In the genomic region with DNA sequence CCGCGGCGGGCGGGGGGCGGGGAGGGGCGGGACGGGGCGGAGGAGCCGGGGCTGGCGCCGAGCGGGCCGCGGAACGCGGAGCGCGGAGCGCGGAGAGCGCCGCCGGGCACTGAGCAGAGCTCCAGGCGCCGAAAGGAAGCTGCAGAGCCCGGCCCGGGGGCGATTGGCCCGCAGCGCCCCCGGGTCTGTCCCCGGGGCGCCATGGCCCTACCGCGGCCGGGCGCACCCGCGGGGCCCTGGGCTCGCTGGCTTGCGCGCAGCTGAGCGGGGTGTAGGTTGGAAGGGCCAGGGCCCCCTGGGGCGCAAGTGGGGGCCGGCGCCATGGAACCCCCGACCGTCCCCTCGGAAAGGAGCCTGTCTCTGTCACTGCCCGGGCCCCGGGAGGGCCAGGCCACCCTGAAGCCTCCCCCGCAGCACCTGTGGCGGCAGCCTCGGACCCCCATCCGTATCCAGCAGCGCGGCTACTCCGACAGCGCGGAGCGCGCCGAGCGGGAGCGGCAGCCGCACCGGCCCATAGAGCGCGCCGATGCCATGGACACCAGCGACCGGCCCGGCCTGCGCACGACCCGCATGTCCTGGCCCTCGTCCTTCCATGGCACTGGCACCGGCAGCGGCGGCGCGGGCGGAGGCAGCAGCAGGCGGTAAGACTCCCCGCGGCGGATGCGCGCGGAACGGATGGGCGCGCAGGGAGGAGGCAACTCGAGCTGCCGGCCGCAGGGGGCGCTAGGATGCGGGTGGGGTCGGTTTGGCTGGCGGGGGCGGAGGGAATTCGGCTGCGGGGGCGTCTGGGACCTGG, we compare ENCODE assay signal across 8 cellular contexts. TPM values are rescaled to one million over a fixed set of nuclear protein-coding genes. Genes with fewer than 3 reads are reported as not detected.
DNase-seq lines count a peak whose midpoint lies in the region; ATAC-seq and TF ChIP-seq lines count a peak whose summit lies in the region.

A gene (plus strand): TSS at position 95 of the 796 bp plus-strand sequence. CDS start 227 bp downstream, at position 322.

- H3K4me3 ChIP-seq in ACC112 (ENCODE audit: low read depth, low read length) (peak within 1 kb of the TSS; percentile 79), adrenal gland (peak within 1 kb of the TSS in 1 of 4 donors; percentile 9)

- TF ChIP-seq CTCF in GM12872 (IDR thresholded peaks at IDR 0.05; ENCODE audit: insufficient read depth, low read depth, low read length), result peak; percentile 43; the same call in 2 of the 3 replicates
- TF ChIP-seq CTCF in RWPE1 (conservative IDR thresholded peaks at IDR 0.05; ENCODE audit: low read depth), result 0 out of 2 replicates have a peak, but pooled peaks have one; percentile 20
- TF ChIP-seq CTCF in adrenal gland (IDR thresholded peaks at IDR 0.05), result peak in 1 of 6 experiments; percentile 16

- peaks cover 35% of the 10 kb centered on the region; the same call in 1 of the 2 replicates for H3K27me3 ChIP-seq in ACC112 (ENCODE audit: insufficient read depth, low read length)
- H3K27me3 ChIP-seq in adrenal gland, result peaks cover 50% of the 10 kb centered on the region

- H3K9me3 Mint-ChIP-seq in stimulated activated naive CD8-positive, alpha-beta T cell treated with anti-CD3 and anti-CD28 coated beads, Interleukin-15, amount 100 ng/mL, for 72 hours, result no peaks in the 10 kb centered on the region

- H3K9me3 ChIP-seq in adrenal gland (replicated peaks in 1 of 3), result no peaks in the 10 kb centered on the region

- peaks cover 90% of the 10 kb centered on the region for H3K4me1 Mint-ChIP-seq in stimulated activated naive CD8-positive, alpha-beta T cell treated with anti-CD3 and anti-CD28 coated beads, Interleukin-15, amount 100 ng/mL, for 72 hours

- intact Hi-C loops in adrenal gland (cut with DNase I), result no loop called here

- POLR2A ChIA-PET in RWPE1 (lab: Yijun Ruan, JAX; ENCODE audit: low non-redundant PET), result no interaction called here

- peak within 1 kb of the TSS; percentile 89 to 91 for H3K4me3 Mint-ChIP-seq in stimulated activated naive CD8-positive, alpha-beta T cell treated with anti-CD3 and anti-CD28 coated beads, Interleukin-15, amount 100 ng/mL, for 72 hours

- H2AFZ ChIP-seq in ACC112 (ENCODE audit: low read length, unreplicated experiment), result peak within 1 kb of the TSS; percentile 43

- DNase-seq in RWPE1 (ENCODE audit: low spot score) (no peak), adrenal gland (no peak), iris pigment epithelial cell (ENCODE audit: low read depth) (peak; percentile 70), AML-193 (lab: John Stamatoyannopoulos, UW) (no peak), KG1 (lab: John Stamatoyannopoulos, UW) (no peak)
- peak; percentile 80 to 83 for DNase-seq in stimulated activated naive CD8-positive, alpha-beta T cell treated with anti-CD3 and anti-CD28 coated beads, Interleukin-15, amount 100 ng/mL, for 72 hours

- H3K4me1 ChIP-seq in ACC112 (ENCODE audit: control insufficient read depth, insufficient read depth, low read length, unreplicated experiment) (peaks cover 28% of the 10 kb centered on the region), adrenal gland (replicated peaks in 1 of 2) (peaks cover 6 to 33% of the 10 kb centered on the region in 2 donors)

- 0 to 2% (median 0%) methylated on average over 4 to 98 of the region's 104 CpGs for WGBS in adrenal gland, 4 donors

- TF ChIP-seq POLR2A in adrenal gland (IDR thresholded peaks at IDR 0.05), result no peak

- H3K27me3 Mint-ChIP-seq in stimulated activated naive CD8-positive, alpha-beta T cell treated with anti-CD3 and anti-CD28 coated beads, Interleukin-15, amount 100 ng/mL, for 72 hours, result peaks cover 43% of the 10 kb centered on the region

- peak within 1 kb of the TSS; percentile 26 to 74 for H3K27ac Mint-ChIP-seq in stimulated activated naive CD8-positive, alpha-beta T cell treated with anti-CD3 and anti-CD28 coated beads, Interleukin-15, amount 100 ng/mL, for 72 hours

- H3K79me2 ChIP-seq in ACC112 (ENCODE audit: control insufficient read depth, insufficient read depth, low read length, unreplicated experiment), result no peaks in the 10 kb centered on the region

- H3K27ac ChIP-seq in ACC112 (ENCODE audit: low read depth, low read length), result no peak within 1 kb of the TSS
- H3K27ac ChIP-seq in RWPE1, result no peak within 1 kb of the TSS
- H3K27ac ChIP-seq in adrenal gland, result no peak within 1 kb of the TSS

- CTCF ChIA-PET in RWPE1 (lab: Yijun Ruan, JAX), result interaction anchor here (0.6 to 1.7 kb wide), 8 partner anchors 9 to 465 kb away, joined by 3 to 9 read pairs (median 4); a partner anchor contains a TSS

- ATAC-seq in stimulated activated naive CD8-positive, alpha-beta T cell treated with anti-CD3 and anti-CD28 coated beads, Interleukin-15, amount 100 ng/mL, for 72 hours, result no peak

- no peaks in the 10 kb centered on the region for H3K36me3 ChIP-seq in ACC112 (ENCODE audit: insufficient read depth, low read length)
- no peaks in the 10 kb centered on the region for H3K36me3 ChIP-seq in adrenal gland (replicated peaks in 1 of 2)

RNA-seq across cellular contexts. Expression of the gene that starts here (rescaled TPM):
- 10 to 100 TPM in 7 of 8 donors, 1 to 10 TPM in 1; 6.2 to 20.4 (median 13.1) TPM for total RNA-seq in adrenal gland
- 1 to 10 TPM; 4.4 to 10.0 (median 6.4) TPM for polyA plus RNA-seq in adrenal gland

Comparison
In these comparisons a context has a peak if more than half of its experiments do, and no peak if none do; other contexts are left out.
1. DNase-seq: peak in iris pigment epithelial cell (single experiment) and stimulated activated naive CD8-positive, alpha-beta T cell treated with anti-CD3 and anti-CD28 coated beads, Interleukin-15, amount 100 ng/mL, for 72 hours (2 of 2); none in RWPE1 (single experiment), adrenal gland (0 of 7), AML-193 (0 of 2) and KG1 (single experiment).